23 cellular contexts compared by ENCODE assay signal in genomic region chr17:77729587-77729986, GRCh38.
DNase-seq lines count a peak whose midpoint lies in the region; ATAC-seq, FAIRE-seq and TF ChIP-seq lines count a peak whose summit lies in the region.
"Had no signal": no experiment of that assay in that cellular context is flagged by ENCODE, and none has a peak within 500 bp of the region (broad histone marks: within the 10 kb centered on the region; RNA-seq: fewer than 3 reads in every experiment).

No MANE protein-coding gene starts in this region.

- H3K27me3 ChIP-seq in left ventricle myocardium inferior (ENCODE audit: low read depth) = no peaks in the 10 kb centered on the region

- no peak overlapping the region for H3K27ac Mint-ChIP-seq in type B pancreatic cell
- H3K27ac Mint-ChIP-seq: GM23338, IgD-negative memory B cell had no signal

- no peak overlapping the region for H3K9ac ChIP-seq in kidney (ENCODE audit: low read length in 2 of 2)

- H3K4me3 ChIP-seq in left ventricle myocardium inferior (no peak overlapping the region), coronary artery (no peak overlapping the region), kidney (ENCODE audit: low read length in 2 of 2) (no peak overlapping the region)
- H3K4me3 ChIP-seq: A549, GM12878, GM23338 had no signal

- peaks cover 12% of the 10 kb centered on the region for H3K9me3 Mint-ChIP-seq in type B pancreatic cell

- intact Hi-C loops in left ventricle myocardium inferior (cut with micrococcal nuclease) (no loop called here), left cardiac atrium (cut with DNase I) (no loop called here), kidney (cut with DNase I) (no loop called here)

- H3K9me3 ChIP-seq in left ventricle myocardium inferior (replicated peaks) (peaks cover 20% of the 10 kb centered on the region), kidney (ENCODE audit: control insufficient read depth in 1 of 2, low read length in 2 of 2) (peaks cover 6 to 12% of the 10 kb centered on the region in 2 donors)

- ATAC-seq in left cardiac atrium = no peak
- ATAC-seq: A549, GM12878, GM23338, PC-3 had no signal

- H3K36me3 ChIP-seq in left ventricle myocardium inferior = no peaks in the 10 kb centered on the region
- H3K36me3 ChIP-seq in kidney (ENCODE audit: control insufficient read depth in 1 of 2, insufficient read depth in 2 of 2, low read length in 2 of 2) = no peaks in the 10 kb centered on the region

- H3K4me3 Mint-ChIP-seq in type B pancreatic cell = no peak overlapping the region
- H3K4me3 Mint-ChIP-seq: GM23338, IgD-negative memory B cell had no signal

- H3K4me1 Mint-ChIP-seq in type B pancreatic cell (ENCODE audit: unreplicated experiment) = peaks cover 32% of the 10 kb centered on the region

- peaks cover 37% of the 10 kb centered on the region for H3K4me1 ChIP-seq in left ventricle myocardium inferior
- H3K4me1 ChIP-seq in kidney (ENCODE audit: control insufficient read depth in 1 of 2, insufficient read depth in 1 of 2, low read depth in 1 of 2, low read length in 2 of 2) = peaks cover 7 to 8% of the 10 kb centered on the region in 2 donors

- no peak for FAIRE-seq in kidney (lab: Jason Lieb, UNC)
- FAIRE-seq: GM12878, HTR-8/SVneo had no signal

- no peaks in the 10 kb centered on the region for H3K36me3 Mint-ChIP-seq in type B pancreatic cell

- TF ChIP-seq CTCF in left ventricle myocardium inferior (IDR thresholded peaks at IDR 0.05; ENCODE audit: borderline replicate concordance) (no peak), coronary artery (IDR thresholded peaks at IDR 0.05) (no peak), type B pancreatic cell (conservative IDR thresholded peaks at IDR 0.05) (no peak), kidney (IDR thresholded peaks at IDR 0.05; ENCODE audit: borderline replicate concordance, extremely low read depth, insufficient read depth) (no peak)

- H3K27ac ChIP-seq in left ventricle myocardium inferior (replicated peaks) = peak overlapping the region; percentile 88
- no peak overlapping the region for H3K27ac ChIP-seq in coronary artery
- H3K27ac ChIP-seq in kidney (ENCODE audit: low read depth in 2 of 2, low read length in 2 of 2) = no peak overlapping the region
- H3K27ac ChIP-seq: A549, HL-60 had no signal

- DNase-seq in left ventricle myocardium inferior = no peak
- DNase-seq in left cardiac atrium = no peak
- DNase-seq in RPMI8226 = peak; percentile 19
- peak; percentile 28 for DNase-seq in coronary artery (ENCODE audit: low spot score)
- DNase-seq in type B pancreatic cell (ENCODE audit: extremely low spot score, unreplicated experiment) = peak; percentile 29
- no peak for DNase-seq in superior temporal gyrus (ENCODE audit: extremely low spot score)
- no peak for DNase-seq in kidney
- no peak for DNase-seq in NCI-H1092 treated with DMSO at 0.1 percent for 48 hours (lab: John Stamatoyannopoulos, UW)
- DNase-seq: C1 segment of cervical spinal cord, DMS 273 treated with DMSO at 0.1 percent for 48 hours, GDM1, Kasumi-1, NCI-H1105 treated with DMSO at 0.1 percent for 48 hours, NCI-H1930, NCI-H2171, NCI-H446, PC-3 had no signal

- H3K27me3 Mint-ChIP-seq in type B pancreatic cell = peaks cover 13% of the 10 kb centered on the region

Comparison
In these comparisons a context has a peak if more than half of its experiments do, and no peak if none do; other contexts are left out.
1. DNase-seq: peak in RPMI8226 (single experiment), coronary artery (single experiment) and type B pancreatic cell (single experiment); none in left ventricle myocardium inferior (single experiment), left cardiac atrium (single experiment), superior temporal gyrus (single experiment), kidney (single experiment) and NCI-H1092 treated with DMSO at 0.1 percent for 48 hours (single experiment).